ENCODE assay signal across 9 cellular contexts in genomic region chr11:20353829-20354434, GRCh38. TPM values are rescaled to one million over a fixed set of nuclear protein-coding genes. Genes with fewer than 3 reads are reported as not detected.
DNase-seq lines count a peak whose midpoint lies in the region; TF ChIP-seq lines count a peak whose summit lies in the region.
"Had no signal": no experiment of that assay in that cellular context is flagged by ENCODE, and none has a peak within 500 bp of the region (broad histone marks: within the 10 kb centered on the region; RNA-seq: fewer than 3 reads in every experiment).

No MANE protein-coding gene starts in this region.

- no peak for TF ChIP-seq EP300 in SK-N-SH (IDR thresholded peaks at IDR 0.05; ENCODE audit: borderline replicate concordance in 1 of 2, low read depth in 1 of 2, low read length in 1 of 2)

- 15% methylated on average over 6 of the region's 6 CpGs for WGBS in SK-N-SH (ENCODE audit: low lambda C conversion rate)

- H4K20me1 ChIP-seq in SK-N-SH (ENCODE audit: insufficient read depth) (no peaks in the 10 kb centered on the region), fibroblast of lung (ENCODE audit: control insufficient read depth, extremely low read depth, insufficient read depth, low read length) (no peaks in the 10 kb centered on the region)

- H3K79me2 ChIP-seq in SK-N-SH (ENCODE audit: insufficient read depth): no peaks in the 10 kb centered on the region
- no peaks in the 10 kb centered on the region for H3K79me2 ChIP-seq in fibroblast of lung (ENCODE audit: control insufficient read depth, insufficient read depth, low read length)

- in situ Hi-C loops in KBM-7 (cut with MboI; ENCODE audit: low pct_unique_long_range_greater_than_20kb, low sequenced_read_pairs): no loop called here

- H3K27me3 Mint-ChIP-seq in activated T-helper 1 cell treated with anti-CD3 and anti-CD28 coated beads, Interleukin-12 subunit alpha, Interleukin-12 subunit beta, Interleukin-2, Interleukin-4 antibody, amounts not matched to agents 30 ng/mL and 10 ng/mL and 1 ng/mL, durations not matched to agents 14 hours and 24 hours and 36 hours (ENCODE audit: insufficient read depth): peaks cover 16% of the 10 kb centered on the region

- peak overlapping the region; percentile 56 for H2AFZ ChIP-seq in SK-N-SH (ENCODE audit: low read depth)
- no peak overlapping the region for H2AFZ ChIP-seq in fibroblast of lung (ENCODE audit: low read length)

- H3K36me3 Mint-ChIP-seq in activated T-helper 1 cell treated with anti-CD3 and anti-CD28 coated beads, Interleukin-12 subunit alpha, Interleukin-12 subunit beta, Interleukin-2, Interleukin-4 antibody, amounts not matched to agents 30 ng/mL and 10 ng/mL and 1 ng/mL, durations not matched to agents 14 hours and 24 hours and 36 hours (ENCODE audit: low read depth): no peaks in the 10 kb centered on the region
- H3K36me3 Mint-ChIP-seq: IgD-negative memory B cell had no signal

- CTCF ChIA-PET in SK-N-SH (lab: Yijun Ruan, JAX): interaction anchor here (0.7 to 13.2 kb wide), 66 partner anchors 12 to 1560 kb away, joined by 3 to 302 read pairs (median 5); partner anchors contain the start of genes DBX1, HTATIP2 and PRMT3

- DNase-seq in AG10803 (ENCODE audit: low read depth) (peak; percentile 36), GM12864 (ENCODE audit: low read depth) (no peak), KBM-7 (peak; percentile 27), SK-N-SH (peak; percentile 67), fibroblast of lung (ENCODE audit: low read depth in 2 of 2) (peak; percentile 24 to 51), GF-D8 (lab: John Stamatoyannopoulos, UW) (no peak)
- no peak for DNase-seq in activated T-helper 1 cell treated with anti-CD3 and anti-CD28 coated beads, Interleukin-12 subunit alpha, Interleukin-12 subunit beta, Interleukin-2, Interleukin-4 antibody, amounts not matched to agents 30 ng/mL and 10 ng/mL and 1 ng/mL, durations not matched to agents 14 hours and 24 hours and 36 hours (ENCODE audit: low spot score)

- H3K9ac ChIP-seq in SK-N-SH (no peak overlapping the region), fibroblast of lung (ENCODE audit: insufficient read depth, low read length) (no peak overlapping the region)

- H3K4me3 ChIP-seq in AG10803 (ENCODE audit: low read length) (no peak overlapping the region), GM12864 (ENCODE audit: low read depth, low read length) (no peak overlapping the region), SK-N-SH (ENCODE audit: low read depth in 2 of 2, low read length in 1 of 2) (no peak overlapping the region; a peak in 1 of 4 replicates), fibroblast of lung (replicated peaks in 1 of 4; ENCODE audit: control extremely low read depth in 1 of 4, insufficient read depth in 1 of 4, low read depth in 3 of 4, low read length in 4 of 4) (no peak overlapping the region), neutrophil (ENCODE audit: low read depth in 1 of 2, low read length in 1 of 2) (no peak overlapping the region)

- TF ChIP-seq RAD21 in SK-N-SH (IDR thresholded peaks at IDR 0.05; ENCODE audit: low read length): peak; percentile 84

- no peak overlapping the region for H3K27ac ChIP-seq in SK-N-SH (ENCODE audit: low read depth in 2 of 2, low read length in 1 of 2)
- H3K27ac ChIP-seq in fibroblast of lung (ENCODE audit: insufficient read depth, low read length): no peak overlapping the region
- no peak overlapping the region for H3K27ac ChIP-seq in neutrophil

- peak; percentile 95 for TF ChIP-seq CTCF in AG10803 (conservative IDR thresholded peaks at IDR 0.05; ENCODE audit: low read length)
- peak; percentile 78 for TF ChIP-seq CTCF in GM12864 (IDR thresholded peaks at IDR 0.05; ENCODE audit: low read depth, low read length, missing control alignments)
- peak; percentile 94 for TF ChIP-seq CTCF in SK-N-SH (IDR thresholded peaks at IDR 0.05)
- peak; percentile 87 to 98 for TF ChIP-seq CTCF in fibroblast of lung (conservative IDR thresholded peaks at IDR 0.05 in 1 of 2, IDR thresholded peaks at IDR 0.05 in 1 of 2; ENCODE audit: low read depth in 1 of 2, low read length in 2 of 2)
- TF ChIP-seq CTCF in neutrophil (IDR thresholded peaks at IDR 0.05): peak; percentile 74

- H3K36me3 ChIP-seq in SK-N-SH (replicated peaks in 1 of 2; ENCODE audit: control insufficient read depth in 1 of 2, insufficient read depth in 2 of 2, low read length in 1 of 2): no peaks in the 10 kb centered on the region
- H3K36me3 ChIP-seq in fibroblast of lung (ENCODE audit: control insufficient read depth, insufficient read depth, low read length): no peaks in the 10 kb centered on the region
- H3K36me3 ChIP-seq in neutrophil: no peaks in the 10 kb centered on the region

- H3K27ac Mint-ChIP-seq in activated T-helper 1 cell treated with anti-CD3 and anti-CD28 coated beads, Interleukin-12 subunit alpha, Interleukin-12 subunit beta, Interleukin-2, Interleukin-4 antibody, amounts not matched to agents 30 ng/mL and 10 ng/mL and 1 ng/mL, durations not matched to agents 14 hours and 24 hours and 36 hours: no peak overlapping the region

- POLR2A ChIA-PET in SK-N-SH (lab: Yijun Ruan, JAX): interaction anchor here (2.1 kb wide), 1 partner anchor 226 kb away, joined by 7 read pairs; no protein-coding TSS in a partner anchor

- H3K9me3 ChIP-seq in SK-N-SH (no peaks in the 10 kb centered on the region), fibroblast of lung (ENCODE audit: control insufficient read depth, insufficient read depth, low read depth, low read length) (no peaks in the 10 kb centered on the region), neutrophil (no peaks in the 10 kb centered on the region)

- H3K4me1 ChIP-seq in SK-N-SH (ENCODE audit: control insufficient read depth in 1 of 2, insufficient read depth in 2 of 2, low read depth in 1 of 2, low read length in 1 of 2): no peaks in the 10 kb centered on the region; a peak in 1 of 4 replicates
- H3K4me1 ChIP-seq in fibroblast of lung (ENCODE audit: control insufficient read depth, extremely low read depth, insufficient read depth, low read length): no peaks in the 10 kb centered on the region
- no peaks in the 10 kb centered on the region for H3K4me1 ChIP-seq in neutrophil (ENCODE audit: control insufficient read depth in 1 of 2, insufficient read depth in 1 of 2, low read depth in 1 of 2, low read length in 1 of 2)

- no peaks in the 10 kb centered on the region for H3K9me2 ChIP-seq in SK-N-SH

- intact Hi-C loops in activated T-helper 1 cell treated with anti-CD3 and anti-CD28 coated beads, Interleukin-12 subunit alpha, Interleukin-12 subunit beta, Interleukin-2, Interleukin-4 antibody, amounts not matched to agents 30 ng/mL and 10 ng/mL and 1 ng/mL, durations not matched to agents 14 hours and 24 hours and 36 hours (cut with micrococcal nuclease): loop anchor here (1.0 to 10.0 kb wide), 2 partner anchors 109 to 403 kb away; no protein-coding TSS in a partner anchor

- peaks cover 8% of the 10 kb centered on the region for H3K4me1 Mint-ChIP-seq in activated T-helper 1 cell treated with anti-CD3 and anti-CD28 coated beads, Interleukin-12 subunit alpha, Interleukin-12 subunit beta, Interleukin-2, Interleukin-4 antibody, amounts not matched to agents 30 ng/mL and 10 ng/mL and 1 ng/mL, durations not matched to agents 14 hours and 24 hours and 36 hours (ENCODE audit: low read depth)

- no peak overlapping the region for H3K4me3 Mint-ChIP-seq in activated T-helper 1 cell treated with anti-CD3 and anti-CD28 coated beads, Interleukin-12 subunit alpha, Interleukin-12 subunit beta, Interleukin-2, Interleukin-4 antibody, amounts not matched to agents 30 ng/mL and 10 ng/mL and 1 ng/mL, durations not matched to agents 14 hours and 24 hours and 36 hours
- H3K4me3 Mint-ChIP-seq: IgD-negative memory B cell had no signal

- H3K9me3 Mint-ChIP-seq in activated T-helper 1 cell treated with anti-CD3 and anti-CD28 coated beads, Interleukin-12 subunit alpha, Interleukin-12 subunit beta, Interleukin-2, Interleukin-4 antibody, amounts not matched to agents 30 ng/mL and 10 ng/mL and 1 ng/mL, durations not matched to agents 14 hours and 24 hours and 36 hours: no peaks in the 10 kb centered on the region
- H3K9me3 Mint-ChIP-seq: IgD-negative memory B cell had no signal

- H3F3A ChIP-seq in SK-N-SH (replicated peaks; ENCODE audit: insufficient read depth): no peaks in the 10 kb centered on the region

- H3K4me2 ChIP-seq in SK-N-SH (no peak overlapping the region), fibroblast of lung (ENCODE audit: extremely low read depth, insufficient read depth, low read length) (no peak overlapping the region)

- H3K27me3 ChIP-seq in SK-N-SH (ENCODE audit: insufficient read depth) (no peaks in the 10 kb centered on the region), fibroblast of lung (ENCODE audit: control insufficient read depth, insufficient read depth, low read length) (peaks cover 5% of the 10 kb centered on the region), neutrophil (peaks cover 74% of the 10 kb centered on the region)

TF ChIP-seq in SK-N-SH, 30 proteins besides CTCF, POLR2A, EP300 and RAD21 (continues in another document):
- no peak for TF ChIP-seq MXI1 (IDR thresholded peaks at IDR 0.05; ENCODE audit: low read depth, low read length)
- no peak for TF ChIP-seq TAF1 (IDR thresholded peaks at IDR 0.05; ENCODE audit: borderline replicate concordance, low read depth, low read length)
- TF ChIP-seq MAX (IDR thresholded peaks at IDR 0.05; ENCODE audit: low read depth): no peak
- TF ChIP-seq GABPA (IDR thresholded peaks at IDR 0.05; ENCODE audit: low read depth): no peak

RNA-seq across cellular contexts. Expression of gene HTATIP2, which starts 9.6 kb away (rescaled TPM):
- polyA plus RNA-seq in SK-N-SH (2012; rRNA removed) (not detected in 2 replicates), fibroblast of lung (43.5 and 59.1 TPM in 2 replicates)
- polyA plus RNA-seq in SK-N-SH (2012; cell fraction: cytosol; rRNA removed): not detected in 2 replicates
- not detected in 2 replicates for polyA plus RNA-seq in SK-N-SH (2012; cell fraction: nucleus; rRNA removed)
- total RNA-seq in fibroblast of lung: 69.1 and 77.6 TPM in 2 replicates
- 42.8 and 56.1 TPM in 2 replicates for polyA plus RNA-seq in fibroblast of lung (2012)
- polyA minus RNA-seq in fibroblast of lung (ENCODE audit: low replicate concordance): 6.3 and 8.0 TPM in 2 replicates
- 40.8 and 43.9 TPM in 2 replicates for total RNA-seq in activated T-helper 1 cell treated with anti-CD3 and anti-CD28 coated beads, Interleukin-12 subunit alpha, Interleukin-12 subunit beta, Interleukin-2, Interleukin-4 antibody, amounts not matched to agents 30 ng/mL and 10 ng/mL and 1 ng/mL, durations not matched to agents 14 hours and 24 hours and 36 hours

RNA-seq across cellular contexts. Expression of gene PRMT3, which starts 33.6 kb away (rescaled TPM):
- polyA plus RNA-seq in SK-N-SH (2012; rRNA removed): 10.8 and 14.9 TPM in 2 replicates
- polyA plus RNA-seq in SK-N-SH (2012; cell fraction: cytosol; rRNA removed): 15.6 and 16.9 TPM in 2 replicates
- 10.5 and 16.3 TPM in 2 replicates for polyA plus RNA-seq in SK-N-SH (2012; cell fraction: nucleus; rRNA removed)
- 12.8 and 13.0 TPM in 2 replicates for total RNA-seq in fibroblast of lung
- polyA plus RNA-seq in fibroblast of lung: 14.2 and 15.7 TPM in 2 replicates
- 8.4 and 11.4 TPM in 2 replicates for polyA plus RNA-seq in fibroblast of lung (2012)
- 0.12 and 0.41 TPM in 2 replicates for polyA minus RNA-seq in fibroblast of lung (ENCODE audit: low replicate concordance)
- total RNA-seq in activated T-helper 1 cell treated with anti-CD3 and anti-CD28 coated beads, Interleukin-12 subunit alpha, Interleukin-12 subunit beta, Interleukin-2, Interleukin-4 antibody, amounts not matched to agents 30 ng/mL and 10 ng/mL and 1 ng/mL, durations not matched to agents 14 hours and 24 hours and 36 hours: 43.7 and 45.5 TPM in 2 replicates

Comparison
In these comparisons a context has a peak if more than half of its experiments do, and no peak if none do; other contexts are left out.
1. DNase-seq: peak in AG10803 (single experiment), KBM-7 (single experiment), SK-N-SH (single experiment) and fibroblast of lung (2 of 2); none in GM12864 (single experiment), GF-D8 (single experiment) and activated T-helper 1 cell treated with anti-CD3 and anti-CD28 coated beads, Interleukin-12 subunit alpha, Interleukin-12 subunit beta, Interleukin-2, Interleukin-4 antibody, amounts not matched to agents 30 ng/mL and 10 ng/mL and 1 ng/mL, durations not matched to agents 14 hours and 24 hours and 36 hours (single experiment).
2. Peak in every context shown above with its lines, with median percentiles within 50 percentile points of each other: CTCF ChIP-seq.